ENCODE assay signal across 1 cellular context in the genomic region with DNA sequence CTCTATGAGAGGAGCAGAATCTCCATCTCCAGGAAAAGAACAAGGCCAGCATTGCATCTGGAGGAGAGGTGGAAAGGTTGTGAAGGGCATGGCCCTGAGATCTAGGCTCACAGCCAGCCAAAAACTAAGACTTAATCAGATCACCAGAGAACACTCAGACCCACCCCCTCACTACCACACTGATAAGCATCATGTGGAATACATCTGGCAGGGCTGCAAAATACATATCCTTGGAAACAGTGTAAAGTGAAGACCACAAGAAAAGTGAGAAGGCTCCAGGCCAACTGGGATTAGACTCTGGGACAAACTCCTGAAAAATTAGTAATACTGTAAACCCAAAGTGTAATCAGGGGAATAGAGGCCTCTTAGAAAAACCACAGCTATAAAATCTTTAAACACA.
TF ChIP-seq lines count a peak whose summit lies in the region.

No MANE protein-coding gene starts in this region.

TF ChIP-seq in GM23338, 12 proteins besides CTCF, POLR2A, EP300 and RAD21 (continued from another document):
- TF ChIP-seq, protein P1, sequence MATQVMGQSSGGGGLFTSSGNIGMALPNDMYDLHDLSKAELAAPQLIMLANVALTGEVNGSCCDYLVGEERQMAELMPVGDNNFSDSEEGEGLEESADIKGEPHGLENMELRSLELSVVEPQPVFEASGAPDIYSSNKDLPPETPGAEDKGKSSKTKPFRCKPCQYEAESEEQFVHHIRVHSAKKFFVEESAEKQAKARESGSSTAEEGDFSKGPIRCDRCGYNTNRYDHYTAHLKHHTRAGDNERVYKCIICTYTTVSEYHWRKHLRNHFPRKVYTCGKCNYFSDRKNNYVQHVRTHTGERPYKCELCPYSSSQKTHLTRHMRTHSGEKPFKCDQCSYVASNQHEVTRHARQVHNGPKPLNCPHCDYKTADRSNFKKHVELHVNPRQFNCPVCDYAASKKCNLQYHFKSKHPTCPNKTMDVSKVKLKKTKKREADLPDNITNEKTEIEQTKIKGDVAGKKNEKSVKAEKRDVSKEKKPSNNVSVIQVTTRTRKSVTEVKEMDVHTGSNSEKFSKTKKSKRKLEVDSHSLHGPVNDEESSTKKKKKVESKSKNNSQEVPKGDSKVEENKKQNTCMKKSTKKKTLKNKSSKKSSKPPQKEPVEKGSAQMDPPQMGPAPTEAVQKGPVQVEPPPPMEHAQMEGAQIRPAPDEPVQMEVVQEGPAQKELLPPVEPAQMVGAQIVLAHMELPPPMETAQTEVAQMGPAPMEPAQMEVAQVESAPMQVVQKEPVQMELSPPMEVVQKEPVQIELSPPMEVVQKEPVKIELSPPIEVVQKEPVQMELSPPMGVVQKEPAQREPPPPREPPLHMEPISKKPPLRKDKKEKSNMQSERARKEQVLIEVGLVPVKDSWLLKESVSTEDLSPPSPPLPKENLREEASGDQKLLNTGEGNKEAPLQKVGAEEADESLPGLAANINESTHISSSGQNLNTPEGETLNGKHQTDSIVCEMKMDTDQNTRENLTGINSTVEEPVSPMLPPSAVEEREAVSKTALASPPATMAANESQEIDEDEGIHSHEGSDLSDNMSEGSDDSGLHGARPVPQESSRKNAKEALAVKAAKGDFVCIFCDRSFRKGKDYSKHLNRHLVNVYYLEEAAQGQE (IDR thresholded peaks at IDR 0.05; ENCODE audit: unreplicated experiment) = no peak
- TF ChIP-seq JUNB (IDR thresholded peaks at IDR 0.05; ENCODE audit: unreplicated experiment) (no peak), POLR2AphosphoS5 (IDR thresholded peaks at IDR 0.05; ENCODE audit: low read depth) (no peak), EZH2 (IDR thresholded peaks at IDR 0.05; ENCODE audit: low read depth, unreplicated experiment) (no peak), ZNF331 (CRISPR knock-in tag; IDR thresholded peaks at IDR 0.05; ENCODE audit: low read depth) (no peak), ZNF114 (CRISPR knock-in tag; IDR thresholded peaks at IDR 0.05) (no peak), CREB1 (CRISPR knock-in tag; IDR thresholded peaks at IDR 0.05; ENCODE audit: low read depth) (no peak), EZH2phosphoT487 (IDR thresholded peaks at IDR 0.05; ENCODE audit: unreplicated experiment) (no peak), NANOG (IDR thresholded peaks at IDR 0.05; ENCODE audit: borderline replicate concordance) (no peak)
- TF ChIP-seq, protein P2, sequence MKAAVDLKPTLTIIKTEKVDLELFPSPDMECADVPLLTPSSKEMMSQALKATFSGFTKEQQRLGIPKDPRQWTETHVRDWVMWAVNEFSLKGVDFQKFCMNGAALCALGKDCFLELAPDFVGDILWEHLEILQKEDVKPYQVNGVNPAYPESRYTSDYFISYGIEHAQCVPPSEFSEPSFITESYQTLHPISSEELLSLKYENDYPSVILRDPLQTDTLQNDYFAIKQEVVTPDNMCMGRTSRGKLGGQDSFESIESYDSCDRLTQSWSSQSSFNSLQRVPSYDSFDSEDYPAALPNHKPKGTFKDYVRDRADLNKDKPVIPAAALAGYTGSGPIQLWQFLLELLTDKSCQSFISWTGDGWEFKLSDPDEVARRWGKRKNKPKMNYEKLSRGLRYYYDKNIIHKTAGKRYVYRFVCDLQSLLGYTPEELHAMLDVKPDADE (IDR thresholded peaks at IDR 0.05) = no peak
- TF ChIP-seq, protein P3, sequence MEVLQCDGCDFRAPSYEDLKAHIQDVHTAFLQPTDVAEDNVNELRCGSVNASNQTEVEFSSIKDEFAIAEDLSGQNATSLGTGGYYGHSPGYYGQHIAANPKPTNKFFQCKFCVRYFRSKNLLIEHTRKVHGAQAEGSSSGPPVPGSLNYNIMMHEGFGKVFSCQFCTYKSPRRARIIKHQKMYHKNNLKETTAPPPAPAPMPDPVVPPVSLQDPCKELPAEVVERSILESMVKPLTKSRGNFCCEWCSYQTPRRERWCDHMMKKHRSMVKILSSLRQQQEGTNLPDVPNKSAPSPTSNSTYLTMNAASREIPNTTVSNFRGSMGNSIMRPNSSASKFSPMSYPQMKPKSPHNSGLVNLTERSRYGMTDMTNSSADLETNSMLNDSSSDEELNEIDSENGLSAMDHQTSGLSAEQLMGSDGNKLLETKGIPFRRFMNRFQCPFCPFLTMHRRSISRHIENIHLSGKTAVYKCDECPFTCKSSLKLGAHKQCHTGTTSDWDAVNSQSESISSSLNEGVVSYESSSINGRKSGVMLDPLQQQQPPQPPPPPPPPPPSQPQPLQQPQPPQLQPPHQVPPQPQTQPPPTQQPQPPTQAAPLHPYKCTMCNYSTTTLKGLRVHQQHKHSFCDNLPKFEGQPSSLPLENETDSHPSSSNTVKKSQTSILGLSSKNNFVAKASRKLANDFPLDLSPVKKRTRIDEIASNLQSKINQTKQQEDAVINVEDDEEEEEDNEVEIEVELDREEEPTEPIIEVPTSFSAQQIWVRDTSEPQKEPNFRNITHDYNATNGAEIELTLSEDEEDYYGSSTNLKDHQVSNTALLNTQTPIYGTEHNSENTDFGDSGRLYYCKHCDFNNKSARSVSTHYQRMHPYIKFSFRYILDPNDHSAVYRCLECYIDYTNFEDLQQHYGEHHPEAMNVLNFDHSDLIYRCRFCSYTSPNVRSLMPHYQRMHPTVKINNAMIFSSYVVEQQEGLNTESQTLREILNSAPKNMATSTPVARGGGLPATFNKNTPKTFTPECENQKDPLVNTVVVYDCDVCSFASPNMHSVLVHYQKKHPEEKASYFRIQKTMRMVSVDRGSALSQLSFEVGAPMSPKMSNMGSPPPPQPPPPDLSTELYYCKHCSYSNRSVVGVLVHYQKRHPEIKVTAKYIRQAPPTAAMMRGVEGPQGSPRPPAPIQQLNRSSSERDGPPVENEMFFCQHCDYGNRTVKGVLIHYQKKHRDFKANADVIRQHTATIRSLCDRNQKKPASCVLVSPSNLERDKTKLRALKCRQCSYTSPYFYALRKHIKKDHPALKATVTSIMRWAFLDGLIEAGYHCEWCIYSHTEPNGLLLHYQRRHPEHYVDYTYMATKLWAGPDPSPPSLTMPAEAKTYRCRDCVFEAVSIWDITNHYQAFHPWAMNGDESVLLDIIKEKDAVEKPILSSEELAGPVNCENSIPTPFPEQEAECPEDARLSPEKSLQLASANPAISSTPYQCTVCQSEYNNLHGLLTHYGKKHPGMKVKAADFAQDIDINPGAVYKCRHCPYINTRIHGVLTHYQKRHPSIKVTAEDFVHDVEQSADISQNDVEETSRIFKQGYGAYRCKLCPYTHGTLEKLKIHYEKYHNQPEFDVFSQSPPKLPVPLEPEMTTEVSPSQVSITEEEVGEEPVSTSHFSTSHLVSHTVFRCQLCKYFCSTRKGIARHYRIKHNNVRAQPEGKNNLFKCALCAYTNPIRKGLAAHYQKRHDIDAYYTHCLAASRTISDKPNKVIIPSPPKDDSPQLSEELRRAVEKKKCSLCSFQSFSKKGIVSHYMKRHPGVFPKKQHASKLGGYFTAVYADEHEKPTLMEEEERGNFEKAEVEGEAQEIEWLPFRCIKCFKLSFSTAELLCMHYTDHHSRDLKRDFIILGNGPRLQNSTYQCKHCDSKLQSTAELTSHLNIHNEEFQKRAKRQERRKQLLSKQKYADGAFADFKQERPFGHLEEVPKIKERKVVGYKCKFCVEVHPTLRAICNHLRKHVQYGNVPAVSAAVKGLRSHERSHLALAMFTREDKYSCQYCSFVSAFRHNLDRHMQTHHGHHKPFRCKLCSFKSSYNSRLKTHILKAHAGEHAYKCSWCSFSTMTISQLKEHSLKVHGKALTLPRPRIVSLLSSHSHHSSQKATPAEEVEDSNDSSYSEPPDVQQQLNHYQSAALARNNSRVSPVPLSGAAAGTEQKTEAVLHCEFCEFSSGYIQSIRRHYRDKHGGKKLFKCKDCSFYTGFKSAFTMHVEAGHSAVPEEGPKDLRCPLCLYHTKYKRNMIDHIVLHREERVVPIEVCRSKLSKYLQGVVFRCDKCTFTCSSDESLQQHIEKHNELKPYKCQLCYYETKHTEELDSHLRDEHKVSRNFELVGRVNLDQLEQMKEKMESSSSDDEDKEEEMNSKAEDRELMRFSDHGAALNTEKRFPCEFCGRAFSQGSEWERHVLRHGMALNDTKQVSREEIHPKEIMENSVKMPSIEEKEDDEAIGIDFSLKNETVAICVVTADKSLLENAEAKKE (CRISPR knock-in tag; IDR thresholded peaks at IDR 0.05) = no peak
